In the genomic region with DNA sequence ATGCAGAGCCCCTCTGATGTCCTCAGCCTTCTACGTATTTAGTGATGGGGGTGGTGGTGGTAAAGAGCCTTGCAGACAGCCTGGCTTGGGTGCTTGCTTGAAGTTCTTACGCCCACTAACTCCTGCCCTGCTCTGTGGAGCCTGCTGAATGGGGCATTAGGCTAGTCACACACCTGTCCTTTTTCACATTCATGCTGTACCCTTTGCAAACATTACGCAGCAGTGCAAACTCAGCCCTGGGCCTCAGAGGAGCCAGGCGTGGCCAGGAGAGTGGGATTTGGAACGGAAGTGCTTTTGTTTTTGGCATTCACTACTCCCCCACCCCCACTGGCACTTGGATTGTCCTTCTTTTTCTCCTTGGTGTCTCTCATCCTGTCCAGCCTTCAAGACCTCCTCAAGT, we compare ENCODE assay signal across 2 cellular contexts.
TF ChIP-seq lines count a peak whose summit lies in the region.

No MANE protein-coding gene starts in this region.

TF ChIP-seq in liver, 16 proteins besides CTCF, POLR2A, EP300 and RAD21:
- TF ChIP-seq, protein P1, sequence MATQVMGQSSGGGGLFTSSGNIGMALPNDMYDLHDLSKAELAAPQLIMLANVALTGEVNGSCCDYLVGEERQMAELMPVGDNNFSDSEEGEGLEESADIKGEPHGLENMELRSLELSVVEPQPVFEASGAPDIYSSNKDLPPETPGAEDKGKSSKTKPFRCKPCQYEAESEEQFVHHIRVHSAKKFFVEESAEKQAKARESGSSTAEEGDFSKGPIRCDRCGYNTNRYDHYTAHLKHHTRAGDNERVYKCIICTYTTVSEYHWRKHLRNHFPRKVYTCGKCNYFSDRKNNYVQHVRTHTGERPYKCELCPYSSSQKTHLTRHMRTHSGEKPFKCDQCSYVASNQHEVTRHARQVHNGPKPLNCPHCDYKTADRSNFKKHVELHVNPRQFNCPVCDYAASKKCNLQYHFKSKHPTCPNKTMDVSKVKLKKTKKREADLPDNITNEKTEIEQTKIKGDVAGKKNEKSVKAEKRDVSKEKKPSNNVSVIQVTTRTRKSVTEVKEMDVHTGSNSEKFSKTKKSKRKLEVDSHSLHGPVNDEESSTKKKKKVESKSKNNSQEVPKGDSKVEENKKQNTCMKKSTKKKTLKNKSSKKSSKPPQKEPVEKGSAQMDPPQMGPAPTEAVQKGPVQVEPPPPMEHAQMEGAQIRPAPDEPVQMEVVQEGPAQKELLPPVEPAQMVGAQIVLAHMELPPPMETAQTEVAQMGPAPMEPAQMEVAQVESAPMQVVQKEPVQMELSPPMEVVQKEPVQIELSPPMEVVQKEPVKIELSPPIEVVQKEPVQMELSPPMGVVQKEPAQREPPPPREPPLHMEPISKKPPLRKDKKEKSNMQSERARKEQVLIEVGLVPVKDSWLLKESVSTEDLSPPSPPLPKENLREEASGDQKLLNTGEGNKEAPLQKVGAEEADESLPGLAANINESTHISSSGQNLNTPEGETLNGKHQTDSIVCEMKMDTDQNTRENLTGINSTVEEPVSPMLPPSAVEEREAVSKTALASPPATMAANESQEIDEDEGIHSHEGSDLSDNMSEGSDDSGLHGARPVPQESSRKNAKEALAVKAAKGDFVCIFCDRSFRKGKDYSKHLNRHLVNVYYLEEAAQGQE (IDR thresholded peaks at IDR 0.05) = no peak
- TF ChIP-seq GABPA (IDR thresholded peaks at IDR 0.05 in 1 of 2, conservative IDR thresholded peaks at IDR 0.05 in 1 of 2) = peak in 1 of 2 donors; percentile 56
- peak in 1 of 2 donors; percentile 16 for TF ChIP-seq JUND (IDR thresholded peaks at IDR 0.05)
- TF ChIP-seq HNF4G (IDR thresholded peaks at IDR 0.05) = no peak
- TF ChIP-seq YY1 (IDR thresholded peaks at IDR 0.05) = no peak
- TF ChIP-seq HNF4A (conservative IDR thresholded peaks at IDR 0.05) = peak; percentile 33 to 46
- no peak for TF ChIP-seq FOXA1 (IDR thresholded peaks at IDR 0.05)
- TF ChIP-seq, protein P2, sequence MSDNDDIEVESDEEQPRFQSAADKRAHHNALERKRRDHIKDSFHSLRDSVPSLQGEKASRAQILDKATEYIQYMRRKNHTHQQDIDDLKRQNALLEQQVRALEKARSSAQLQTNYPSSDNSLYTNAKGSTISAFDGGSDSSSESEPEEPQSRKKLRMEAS (IDR thresholded peaks at IDR 0.05) = no peak
- TF ChIP-seq, protein P3, sequence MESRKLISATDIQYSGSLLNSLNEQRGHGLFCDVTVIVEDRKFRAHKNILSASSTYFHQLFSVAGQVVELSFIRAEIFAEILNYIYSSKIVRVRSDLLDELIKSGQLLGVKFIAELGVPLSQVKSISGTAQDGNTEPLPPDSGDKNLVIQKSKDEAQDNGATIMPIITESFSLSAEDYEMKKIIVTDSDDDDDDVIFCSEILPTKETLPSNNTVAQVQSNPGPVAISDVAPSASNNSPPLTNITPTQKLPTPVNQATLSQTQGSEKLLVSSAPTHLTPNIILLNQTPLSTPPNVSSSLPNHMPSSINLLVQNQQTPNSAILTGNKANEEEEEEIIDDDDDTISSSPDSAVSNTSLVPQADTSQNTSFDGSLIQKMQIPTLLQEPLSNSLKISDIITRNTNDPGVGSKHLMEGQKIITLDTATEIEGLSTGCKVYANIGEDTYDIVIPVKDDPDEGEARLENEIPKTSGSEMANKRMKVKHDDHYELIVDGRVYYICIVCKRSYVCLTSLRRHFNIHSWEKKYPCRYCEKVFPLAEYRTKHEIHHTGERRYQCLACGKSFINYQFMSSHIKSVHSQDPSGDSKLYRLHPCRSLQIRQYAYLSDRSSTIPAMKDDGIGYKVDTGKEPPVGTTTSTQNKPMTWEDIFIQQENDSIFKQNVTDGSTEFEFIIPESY (IDR thresholded peaks at IDR 0.05) = no peak
- peak in 1 of 2 donors; percentile 51 for TF ChIP-seq RXRA (IDR thresholded peaks at IDR 0.05)
- TF ChIP-seq, protein P4, sequence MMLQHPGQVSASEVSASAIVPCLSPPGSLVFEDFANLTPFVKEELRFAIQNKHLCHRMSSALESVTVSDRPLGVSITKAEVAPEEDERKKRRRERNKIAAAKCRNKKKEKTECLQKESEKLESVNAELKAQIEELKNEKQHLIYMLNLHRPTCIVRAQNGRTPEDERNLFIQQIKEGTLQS (IDR thresholded peaks at IDR 0.05) = no peak
- no peak for TF ChIP-seq FOXA2 (IDR thresholded peaks at IDR 0.05)
- TF ChIP-seq NR2F2 (IDR thresholded peaks at IDR 0.05) = no peak
- peak; percentile 33 for TF ChIP-seq SP1 (IDR thresholded peaks at IDR 0.05)
- no peak for TF ChIP-seq TAF1 (conservative IDR thresholded peaks at IDR 0.05)
- TF ChIP-seq EGR1 (IDR thresholded peaks at IDR 0.05; ENCODE audit: low read depth in 2 of 2) = no peak

TF ChIP-seq in HepG2, 621 proteins besides CTCF, POLR2A, EP300 and RAD21 (continued from another document):
- TF ChIP-seq, protein P5, sequence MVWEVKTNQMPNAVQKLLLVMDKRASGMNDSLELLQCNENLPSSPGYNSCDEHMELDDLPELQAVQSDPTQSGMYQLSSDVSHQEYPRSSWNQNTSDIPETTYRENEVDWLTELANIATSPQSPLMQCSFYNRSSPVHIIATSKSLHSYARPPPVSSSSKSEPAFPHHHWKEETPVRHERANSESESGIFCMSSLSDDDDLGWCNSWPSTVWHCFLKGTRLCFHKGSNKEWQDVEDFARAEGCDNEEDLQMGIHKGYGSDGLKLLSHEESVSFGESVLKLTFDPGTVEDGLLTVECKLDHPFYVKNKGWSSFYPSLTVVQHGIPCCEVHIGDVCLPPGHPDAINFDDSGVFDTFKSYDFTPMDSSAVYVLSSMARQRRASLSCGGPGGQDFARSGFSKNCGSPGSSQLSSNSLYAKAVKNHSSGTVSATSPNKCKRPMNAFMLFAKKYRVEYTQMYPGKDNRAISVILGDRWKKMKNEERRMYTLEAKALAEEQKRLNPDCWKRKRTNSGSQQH (CRISPR knock-in tag; IDR thresholded peaks at IDR 0.05; ENCODE audit: low read depth) = no peak
- TF ChIP-seq, protein P6, sequence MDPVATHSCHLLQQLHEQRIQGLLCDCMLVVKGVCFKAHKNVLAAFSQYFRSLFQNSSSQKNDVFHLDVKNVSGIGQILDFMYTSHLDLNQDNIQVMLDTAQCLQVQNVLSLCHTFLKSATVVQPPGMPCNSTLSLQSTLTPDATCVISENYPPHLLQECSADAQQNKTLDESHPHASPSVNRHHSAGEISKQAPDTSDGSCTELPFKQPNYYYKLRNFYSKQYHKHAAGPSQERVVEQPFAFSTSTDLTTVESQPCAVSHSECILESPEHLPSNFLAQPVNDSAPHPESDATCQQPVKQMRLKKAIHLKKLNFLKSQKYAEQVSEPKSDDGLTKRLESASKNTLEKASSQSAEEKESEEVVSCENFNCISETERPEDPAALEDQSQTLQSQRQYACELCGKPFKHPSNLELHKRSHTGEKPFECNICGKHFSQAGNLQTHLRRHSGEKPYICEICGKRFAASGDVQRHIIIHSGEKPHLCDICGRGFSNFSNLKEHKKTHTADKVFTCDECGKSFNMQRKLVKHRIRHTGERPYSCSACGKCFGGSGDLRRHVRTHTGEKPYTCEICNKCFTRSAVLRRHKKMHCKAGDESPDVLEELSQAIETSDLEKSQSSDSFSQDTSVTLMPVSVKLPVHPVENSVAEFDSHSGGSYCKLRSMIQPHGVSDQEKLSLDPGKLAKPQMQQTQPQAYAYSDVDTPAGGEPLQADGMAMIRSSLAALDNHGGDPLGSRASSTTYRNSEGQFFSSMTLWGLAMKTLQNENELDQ (CRISPR knock-in tag; IDR thresholded peaks at IDR 0.05; ENCODE audit: borderline replicate concordance) = no peak
